16 cellular contexts compared by ENCODE assay signal in the genomic region with DNA sequence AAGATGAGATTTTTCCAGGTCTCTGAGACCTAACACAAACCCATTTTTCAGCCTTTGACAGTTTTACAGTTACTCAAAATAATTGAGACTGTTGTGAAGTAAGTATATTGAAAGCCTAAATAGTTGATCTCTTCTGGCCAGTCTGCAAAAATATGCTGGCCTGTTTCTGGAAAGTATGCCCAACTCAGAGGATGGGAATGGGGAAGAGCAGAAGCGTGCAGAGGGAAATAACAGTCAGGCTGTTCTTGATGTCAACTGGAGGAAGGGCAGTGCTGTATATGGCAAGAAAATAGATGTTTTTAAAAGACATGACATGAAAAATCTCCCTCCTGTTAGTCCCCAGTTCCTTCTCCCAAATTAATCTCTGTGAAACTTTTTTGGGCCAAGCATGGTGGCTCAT.
"Had no signal": no experiment of that assay in that cellular context is flagged by ENCODE, and none has a peak within 500 bp of the region (broad histone marks: within the 10 kb centered on the region; RNA-seq: fewer than 3 reads in every experiment).

No MANE protein-coding gene starts in this region.

- H3K9me3 ChIP-seq: breast epithelium, esophagus squamous epithelium, mucosa of descending colon had no signal

- DNase-seq: activated B cell treated with CpG ODN at 0.5 μM for 24 hours; activated CD4-positive, alpha-beta T cell treated with anti-CD3 and anti-CD28 coated beads, Interleukin-2, amount 50 U/mL, for 1 hour; activated naive CD4-positive, alpha-beta T cell treated with anti-CD3 and anti-CD28 coated beads, Interleukin-2, amount 10 ng/mL, durations not matched to agents 7 days and 5 days; anterior cingulate cortex; esophagus squamous epithelium; foreskin melanocyte; mammary epithelial cell; mucosa of descending colon; naive thymus-derived CD8-positive, alpha-beta T cell; SHP77; stimulated activated naive CD4-positive, alpha-beta T cell treated with Interleukin-2 at 50 U/mL for 16 hours had no signal

- H3K27ac Mint-ChIP-seq: activated B cell treated with CpG ODN at 0.5 μM for 24 hours; activated naive CD4-positive, alpha-beta T cell treated with anti-CD3 and anti-CD28 coated beads, Interleukin-2, amount 10 ng/mL, durations not matched to agents 7 days and 5 days; T-helper 1 cell treated with Interleukin-12 subunit alpha and Interleukin-12 subunit beta and Interleukin-4 antibody, amounts not matched to agents 30 μg/mL and 1 μg/mL, for 36 hours had no signal

- H3K36me3 ChIP-seq: breast epithelium had no signal

- H3K4me3 ChIP-seq: breast epithelium, esophagus squamous epithelium, mucosa of descending colon had no signal

- H3K27me3 ChIP-seq: breast epithelium, esophagus squamous epithelium had no signal

- H3K27ac ChIP-seq: breast epithelium, esophagus squamous epithelium had no signal

- ATAC-seq: left lobe of liver; mucosa of descending colon; naive thymus-derived CD8-positive, alpha-beta T cell; right cardiac atrium; SK-N-SH treated with all-trans-retinoic acid at 6 μM for 48 hours had no signal

- H3K9me3 Mint-ChIP-seq: activated B cell treated with CpG ODN at 0.5 μM for 24 hours; activated naive CD4-positive, alpha-beta T cell treated with anti-CD3 and anti-CD28 coated beads, Interleukin-2, amount 10 ng/mL, durations not matched to agents 7 days and 5 days; naive thymus-derived CD8-positive, alpha-beta T cell; T-helper 1 cell treated with Interleukin-12 subunit alpha and Interleukin-12 subunit beta and Interleukin-4 antibody, amounts not matched to agents 30 μg/mL and 1 μg/mL, for 36 hours had no signal

- H3K4me3 Mint-ChIP-seq: activated B cell treated with CpG ODN at 0.5 μM for 24 hours; activated naive CD4-positive, alpha-beta T cell treated with anti-CD3 and anti-CD28 coated beads, Interleukin-2, amount 10 ng/mL, durations not matched to agents 7 days and 5 days; T-helper 1 cell treated with Interleukin-12 subunit alpha and Interleukin-12 subunit beta and Interleukin-4 antibody, amounts not matched to agents 30 μg/mL and 1 μg/mL, for 36 hours had no signal

- H3K27me3 Mint-ChIP-seq: activated B cell treated with CpG ODN at 0.5 μM for 24 hours; activated naive CD4-positive, alpha-beta T cell treated with anti-CD3 and anti-CD28 coated beads, Interleukin-2, amount 10 ng/mL, durations not matched to agents 7 days and 5 days; naive thymus-derived CD8-positive, alpha-beta T cell had no signal
